In the genomic region with DNA sequence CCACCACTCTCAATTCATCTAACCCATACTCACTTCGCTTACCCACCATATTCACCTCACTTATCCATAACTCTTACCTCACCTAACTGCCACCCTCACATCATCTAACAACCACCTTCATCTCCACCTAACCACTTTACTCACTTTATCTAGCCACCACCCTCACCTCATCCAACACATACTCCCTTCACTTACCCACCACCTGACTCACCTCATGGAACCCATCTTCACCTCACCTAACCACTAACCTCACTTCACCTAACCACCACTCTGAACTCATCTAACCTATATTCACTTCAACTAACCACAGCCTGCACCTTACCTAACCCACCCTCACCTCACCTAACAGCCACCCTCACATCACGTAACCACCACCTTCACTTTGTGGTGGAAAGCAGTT, we compare ENCODE assay signal across 26 cellular contexts.
"Had no signal": no experiment of that assay in that cellular context is flagged by ENCODE, and none has a peak within 500 bp of the region (broad histone marks: within the 10 kb centered on the region; RNA-seq: fewer than 3 reads in every experiment).

No MANE protein-coding gene starts in this region.

- H3K4me3 ChIP-seq: adrenal gland, hepatocyte, pancreas, stomach, suprapubic skin, transverse colon had no signal

- H3K4me1 Mint-ChIP-seq: activated B cell treated with CpG ODN at 0.5 μM for 24 hours, nephron progenitor cell had no signal

- H3K27ac ChIP-seq: adrenal gland, ascending aorta, brain microvascular endothelial cell, hepatocyte, pancreas, stomach, suprapubic skin, transverse colon had no signal

- H3K36me3 ChIP-seq: adrenal gland, brain microvascular endothelial cell, pancreas, suprapubic skin, transverse colon had no signal

- H3K4me1 ChIP-seq: adrenal gland, ascending aorta, pancreas, suprapubic skin, transverse colon had no signal

- H3K27me3 Mint-ChIP-seq: activated B cell treated with CpG ODN at 0.5 μM for 24 hours; activated naive CD8-positive, alpha-beta T cell had no signal

- ATAC-seq: esophagus mucosa, left ventricle myocardium superior, pancreas, right cardiac atrium had no signal

- H3K4me2 ChIP-seq: hepatocyte had no signal

- H3K27me3 ChIP-seq: adrenal gland, ascending aorta, brain microvascular endothelial cell, hepatocyte, pancreas, transverse colon had no signal

- H3K9me3 Mint-ChIP-seq: activated B cell treated with CpG ODN at 0.5 μM for 24 hours; activated T-helper 1 cell treated with anti-CD3 and anti-CD28 coated beads, Interleukin-12 subunit alpha, Interleukin-12 subunit beta, Interleukin-2, Interleukin-4 antibody, amounts not matched to agents 30 ng/mL and 10 ng/mL and 1 ng/mL, durations not matched to agents 14 hours and 24 hours and 36 hours had no signal

- H3K27ac Mint-ChIP-seq: activated B cell treated with CpG ODN at 0.5 μM for 24 hours; activated naive CD8-positive, alpha-beta T cell; activated T-helper 1 cell treated with anti-CD3 and anti-CD28 coated beads, Interleukin-12 subunit alpha, Interleukin-12 subunit beta, Interleukin-2, Interleukin-4 antibody, amounts not matched to agents 30 ng/mL and 10 ng/mL and 1 ng/mL, durations not matched to agents 14 hours and 24 hours and 36 hours; nephron progenitor cell had no signal

- H3K9me3 ChIP-seq: adrenal gland, ascending aorta, pancreas, suprapubic skin, transverse colon had no signal

- DNase-seq: activated B cell treated with CpG ODN at 0.5 μM for 24 hours; activated CD4-positive, alpha-beta T cell treated with anti-CD3 and anti-CD28 coated beads for 4 hours; activated gamma-delta T cell treated with Interleukin-2 at 50 U/mL for 16 hours; adrenal gland; brain microvascular endothelial cell; caudate nucleus; dermis blood vessel endothelial cell; effector CD8-positive, alpha-beta T cell; glutamatergic neuron; kidney glomerular epithelial cell; left ventricle myocardium superior; mammary epithelial cell; midbrain; nephron progenitor cell; pancreas; right cardiac atrium; stimulated activated CD4-positive, alpha-beta T cell treated with anti-CD3 and anti-CD28 coated beads, Interleukin-12 subunit alpha, Interleukin-12 subunit beta, amount 100 ng/mL, for 4 hours; stimulated activated CD4-positive, alpha-beta T cell treated with anti-CD3 and anti-CD28 coated beads, Interleukin-4, amount 100 ng/mL, for 4 hours; stomach; transverse colon had no signal

- H2AFZ ChIP-seq: hepatocyte had no signal

- H3K79me2 ChIP-seq: hepatocyte had no signal

- H3K4me3 Mint-ChIP-seq: activated B cell treated with CpG ODN at 0.5 μM for 24 hours; activated naive CD8-positive, alpha-beta T cell; activated T-helper 1 cell treated with anti-CD3 and anti-CD28 coated beads, Interleukin-12 subunit alpha, Interleukin-12 subunit beta, Interleukin-2, Interleukin-4 antibody, amounts not matched to agents 30 ng/mL and 10 ng/mL and 1 ng/mL, durations not matched to agents 14 hours and 24 hours and 36 hours; nephron progenitor cell had no signal

- H3K36me3 Mint-ChIP-seq: activated naive CD8-positive, alpha-beta T cell had no signal
